In the genomic region with DNA sequence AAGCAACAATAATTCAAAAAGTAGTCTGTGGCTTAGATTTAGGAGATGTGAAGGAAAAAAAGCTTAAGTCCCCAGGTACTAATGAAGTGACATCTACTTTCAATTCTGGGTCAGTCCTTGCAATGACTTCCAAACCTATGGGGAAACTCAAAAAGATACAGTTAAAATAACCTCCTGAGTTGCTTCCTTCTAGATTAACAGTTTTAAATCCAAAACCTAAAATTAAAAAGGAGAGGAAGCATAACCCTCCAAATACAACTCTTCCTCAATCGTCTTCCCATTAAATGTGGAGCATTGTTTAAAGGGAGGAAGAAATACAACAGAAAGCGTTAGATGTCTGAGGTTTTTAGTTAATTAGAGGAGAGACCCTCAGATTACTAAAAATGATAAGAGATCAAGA, we compare ENCODE assay signal across 8 cellular contexts.
"Had no signal": no experiment of that assay in that cellular context is flagged by ENCODE, and none has a peak within 500 bp of the region (broad histone marks: within the 10 kb centered on the region; RNA-seq: fewer than 3 reads in every experiment).

No MANE protein-coding gene starts in this region.

- ATAC-seq: GM23338, K562 had no signal

- H3K4me2 ChIP-seq: GM23338 had no signal

- FAIRE-seq: H1, H54, HTR-8/SVneo, K562 had no signal

- DNase-seq: H9, HCEC 1CT, IMR-90 had no signal

- H3K4me3 ChIP-seq: GM23338, K562 had no signal

- H2AFZ ChIP-seq: GM23338 had no signal
